Comparison of ENCODE assay signal across 11 cellular contexts in genomic region chr18:58865714-58866113, GRCh38. TPM values are rescaled to one million over a fixed set of nuclear protein-coding genes. Genes with fewer than 3 reads are reported as not detected.
A peak's percentile ranks its signal among the peaks of the same experiment; 100 is the strongest.
DNase-seq lines count a peak whose midpoint lies in the region; TF ChIP-seq lines count a peak whose summit lies in the region.
"Had no signal": no experiment of that assay in that cellular context is flagged by ENCODE, and none has a peak within 500 bp of the region (broad histone marks: within the 10 kb centered on the region; RNA-seq: fewer than 3 reads in every experiment).

No MANE protein-coding gene starts in this region.

- TF ChIP-seq POLR2A in suprapubic skin (IDR thresholded peaks at IDR 0.05): no peak

- H3K4me3 ChIP-seq in HFF-Myc (replicated peaks; ENCODE audit: low read depth, low read length) (peak overlapping the region; percentile 47), astrocyte of the spinal cord (ENCODE audit: low read depth, low read length) (peak overlapping the region; percentile 7), suprapubic skin (peak overlapping the region; percentile 8)

- no peak for TF ChIP-seq CTCF in HFF-Myc (IDR thresholded peaks at IDR 0.05; ENCODE audit: low read depth, low read length, missing control alignments)
- TF ChIP-seq CTCF in astrocyte of the spinal cord (IDR thresholded peaks at IDR 0.05; ENCODE audit: low read depth, low read length): no peak
- TF ChIP-seq CTCF in suprapubic skin (IDR thresholded peaks at IDR 0.05): no peak

- TF ChIP-seq EP300 in suprapubic skin (IDR thresholded peaks at IDR 0.05): no peak

- DNase-seq in HFF-Myc (ENCODE audit: extremely low read depth, low read depth): no peak
- no peak for DNase-seq in astrocyte of the spinal cord (ENCODE audit: low read depth, low spot score)
- no peak for DNase-seq in suprapubic skin (ENCODE audit: low spot score in 2 of 2)
- no peak for DNase-seq in epidermal melanocyte (ENCODE audit: insufficient read length, low spot score)
- DNase-seq in GM19238 (ENCODE audit: insufficient read length, low spot score): no peak
- DNase-seq in NCI-H446 (lab: John Stamatoyannopoulos, UW): no peak
- DNase-seq in activated naive CD4-positive, alpha-beta T cell treated with Interleukin-2 at 50 U/mL for 16 hours: no peak
- DNase-seq: activated CD8-positive, alpha-beta T cell treated with anti-CD3 and anti-CD28 coated beads, Interleukin-2, amount 10 ng/mL, durations not matched to agents 7 days and 5 days; central memory CD4-positive, alpha-beta T cell; stimulated activated CD4-positive, alpha-beta T cell treated with anti-CD3 and anti-CD28 coated beads, Interleukin-12 subunit alpha, Interleukin-12 subunit beta, amount 100 ng/mL, for 4 hours had no signal

- WGBS in suprapubic skin: 71% methylated on average over 9 of the region's 9 CpGs

- in situ Hi-C loops in astrocyte of the spinal cord (cut with HindIII; ENCODE audit: low sequenced_read_pairs): no loop called here

- no peaks in the 10 kb centered on the region for H3K9me3 ChIP-seq in suprapubic skin

- H3K27ac ChIP-seq in layer of hippocampus (ENCODE audit: low read depth, low read length) (peak overlapping the region; percentile 96), suprapubic skin (peak overlapping the region; percentile 96)

- H3K27me3 ChIP-seq in layer of hippocampus (ENCODE audit: control insufficient read depth, insufficient read depth, low read length) (no peaks in the 10 kb centered on the region), suprapubic skin (no peaks in the 10 kb centered on the region)

- peaks cover 67% of the 10 kb centered on the region for H3K4me1 ChIP-seq in suprapubic skin

- peaks cover 5% of the 10 kb centered on the region for H3K36me3 ChIP-seq in suprapubic skin

RNA-seq across cellular contexts. Expression of gene ZNF532, which starts 1.0 kb away (rescaled TPM):
- total RNA-seq in suprapubic skin: 10 to 100 TPM; 31.1 to 58.5 (median 51.7) TPM
